1 cellular context compared by ENCODE assay signal in genomic region chr17:29042026-29042678, GRCh38.
TF ChIP-seq lines count a peak whose summit lies in the region.

No MANE protein-coding gene starts in this region.

TF ChIP-seq in liver, 16 proteins besides CTCF, POLR2A, EP300 and RAD21 (continued from another document):
- TF ChIP-seq REST (IDR thresholded peaks at IDR 0.05) (no peak), JUND (IDR thresholded peaks at IDR 0.05) (no peak), FOXA1 (IDR thresholded peaks at IDR 0.05) (no peak), NR2F2 (IDR thresholded peaks at IDR 0.05) (no peak), YY1 (IDR thresholded peaks at IDR 0.05) (no peak)
- TF ChIP-seq, protein P1, sequence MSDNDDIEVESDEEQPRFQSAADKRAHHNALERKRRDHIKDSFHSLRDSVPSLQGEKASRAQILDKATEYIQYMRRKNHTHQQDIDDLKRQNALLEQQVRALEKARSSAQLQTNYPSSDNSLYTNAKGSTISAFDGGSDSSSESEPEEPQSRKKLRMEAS (IDR thresholded peaks at IDR 0.05): no peak
